Comparison of ENCODE assay signal across 8 cellular contexts in the genomic region with DNA sequence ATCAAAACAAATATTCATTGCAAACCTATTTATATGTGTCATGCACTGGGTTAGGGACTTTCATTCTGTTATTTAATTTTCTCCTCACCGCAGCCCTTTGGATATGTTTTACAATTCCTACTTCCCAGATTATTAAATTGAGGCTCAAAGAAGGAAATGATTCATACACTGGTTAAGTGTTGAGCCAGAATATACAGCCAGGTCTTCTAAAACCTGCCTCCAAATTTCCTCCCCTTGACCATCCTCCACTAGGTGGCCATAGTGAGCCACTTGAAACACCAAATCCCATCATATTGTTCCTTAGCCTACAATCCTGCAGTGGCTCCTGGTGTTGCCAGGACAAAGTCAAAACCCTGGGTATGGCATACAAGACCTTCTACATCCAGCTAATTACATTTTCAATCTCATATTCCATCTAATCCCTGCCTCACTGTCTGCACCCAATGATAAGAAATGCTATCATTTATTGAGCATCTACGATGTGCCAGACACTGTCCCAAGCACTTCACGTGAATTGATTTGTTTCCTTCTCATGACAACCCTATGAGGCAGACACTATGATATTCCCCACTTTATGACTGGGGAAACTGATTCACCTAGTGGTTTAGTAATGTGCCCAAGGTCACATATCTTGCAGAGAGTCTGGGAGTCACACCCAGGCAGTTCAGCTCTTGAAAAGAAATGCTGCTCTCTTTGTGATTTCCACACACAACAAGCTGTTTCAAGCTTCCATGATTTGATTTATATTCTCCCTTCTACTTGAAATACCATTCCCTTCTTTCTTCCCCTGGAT. TPM values are rescaled to one million over a fixed set of nuclear protein-coding genes. Genes with fewer than 3 reads are reported as not detected.
DNase-seq lines count a peak whose midpoint lies in the region; ATAC-seq and TF ChIP-seq lines count a peak whose summit lies in the region.

No MANE protein-coding gene starts in this region.

- H3K9me3 ChIP-seq in AG04450 (ENCODE audit: control insufficient read depth, insufficient read depth, low read length): peaks cover 8% of the 10 kb centered on the region
- peaks cover 6% of the 10 kb centered on the region; the same call in 1 of the 2 replicates for H3K9me3 ChIP-seq in PC-3 (ENCODE audit: low read length)
- no peaks in the 10 kb centered on the region for H3K9me3 ChIP-seq in osteoblast (ENCODE audit: low read depth, low read length)
- no peaks in the 10 kb centered on the region for H3K9me3 ChIP-seq in naive thymus-derived CD4-positive, alpha-beta T cell (ENCODE audit: control insufficient read depth in 2 of 3, low read length in 3 of 3)

- H3K36me3 ChIP-seq in PC-3 (ENCODE audit: low read depth, low read length) (no peaks in the 10 kb centered on the region), osteoblast (ENCODE audit: insufficient read depth, low read length) (no peaks in the 10 kb centered on the region)
- H3K36me3 ChIP-seq in naive thymus-derived CD4-positive, alpha-beta T cell (ENCODE audit: control insufficient read depth in 2 of 3, insufficient read depth in 3 of 3, low read length in 3 of 3): no peaks in the 10 kb centered on the region

- H3K4me1 ChIP-seq in PC-3 (ENCODE audit: insufficient read depth, low read length) (peaks cover 18% of the 10 kb centered on the region), osteoblast (ENCODE audit: insufficient read depth, low read length) (peaks cover 26% of the 10 kb centered on the region)
- no peaks in the 10 kb centered on the region for H3K4me1 ChIP-seq in naive thymus-derived CD4-positive, alpha-beta T cell (ENCODE audit: control insufficient read depth in 2 of 2, insufficient read depth in 2 of 2, low read length in 2 of 2)

- H3K4me1 Mint-ChIP-seq in naive thymus-derived CD4-positive, alpha-beta T cell: peaks cover 0 to 2% (median 0%) of the 10 kb centered on the region in 7 donors

- BruUV-seq in PC-3 (replicated peaks; lab: Mats Ljungman, UMichigan): no TSS peak

- peak overlapping the region; percentile 74 for H3K4me2 ChIP-seq in PC-3 (ENCODE audit: low read length)
- peak overlapping the region; percentile 79 for H3K4me2 ChIP-seq in osteoblast (ENCODE audit: insufficient read depth, low read length)

- ATAC-seq in PC-3: peak; percentile 80
- no peak for ATAC-seq in naive thymus-derived CD4-positive, alpha-beta T cell

- H3K36me3 Mint-ChIP-seq in naive thymus-derived CD4-positive, alpha-beta T cell: no peaks in the 10 kb centered on the region

- H3K27ac Mint-ChIP-seq in naive thymus-derived CD4-positive, alpha-beta T cell: no peak overlapping the region

- H3K27me3 Mint-ChIP-seq in naive thymus-derived CD4-positive, alpha-beta T cell: peaks cover 0 to 24% (median 16%) of the 10 kb centered on the region in 5 donors

- H3K27me3 ChIP-seq in AG04450 (ENCODE audit: control insufficient read depth, insufficient read depth, low read length): peaks cover 3% of the 10 kb centered on the region
- 0 out of 2 replicates have a peak, but pooled peaks cover under 1% of the 10 kb centered on the region for H3K27me3 ChIP-seq in PC-3 (ENCODE audit: low read length)
- H3K27me3 ChIP-seq in osteoblast (ENCODE audit: insufficient read depth, low read length): no peaks in the 10 kb centered on the region
- no peaks in the 10 kb centered on the region for H3K27me3 ChIP-seq in naive thymus-derived CD4-positive, alpha-beta T cell (ENCODE audit: control insufficient read depth in 2 of 2, insufficient read depth in 2 of 2, low read length in 2 of 2)

- H3K4me3 Mint-ChIP-seq in naive thymus-derived CD4-positive, alpha-beta T cell: no peak overlapping the region

- POLR2A ChIA-PET in AG04450 (lab: Yijun Ruan, JAX): interaction anchor here (1.3 kb wide), 1 partner anchor 148 kb away, joined by 3 read pairs; no protein-coding TSS in a partner anchor
- POLR2A ChIA-PET in PC-3 (lab: Charles Lee; ENCODE audit: unreplicated experiment): no interaction called here
- POLR2A ChIA-PET in naive thymus-derived CD4-positive, alpha-beta T cell (lab: Charles Lee): no interaction called here

- in situ Hi-C loops in GM13977 (cut with MboI; ENCODE audit: low pct_unique_long_range_greater_than_20kb, low sequenced_read_pairs, unreplicated experiment): loop anchor here (10.0 kb wide), 1 partner anchor 155 kb away; a partner anchor contains a TSS

- no peaks in the 10 kb centered on the region for H3F3A ChIP-seq in PC-3 (ENCODE audit: low read length, unreplicated experiment)

- H3K9me2 ChIP-seq in PC-3 (replicated peaks; ENCODE audit: low read length): no peaks in the 10 kb centered on the region

- H3K4me3 ChIP-seq in AG04450 (ENCODE audit: low read depth, low read length): no peak overlapping the region
- H3K4me3 ChIP-seq in PC-3 (ENCODE audit: low read length): peak overlapping the region; percentile 20; the same call in 1 of the 2 replicates
- H3K4me3 ChIP-seq in epithelial cell of proximal tubule (ENCODE audit: low read depth, low read length): no peak overlapping the region
- no peak overlapping the region for H3K4me3 ChIP-seq in osteoblast (ENCODE audit: insufficient read depth, low read length)
- no peak overlapping the region for H3K4me3 ChIP-seq in naive thymus-derived CD4-positive, alpha-beta T cell (ENCODE audit: low read length)

- peaks cover 0 to 8% (median 0%) of the 10 kb centered on the region in 11 donors for H3K9me3 Mint-ChIP-seq in naive thymus-derived CD4-positive, alpha-beta T cell

- TF ChIP-seq CTCF in AG04450 (IDR thresholded peaks at IDR 0.05; ENCODE audit: low read depth, low read length) (peak; percentile 98), GM13977 (IDR thresholded peaks at IDR 0.05; ENCODE audit: extremely low read depth, insufficient read depth, missing control alignments) (peak; percentile 72), PC-3 (conservative IDR thresholded peaks at IDR 0.05; ENCODE audit: low read depth, low read length) (peak; percentile 97), epithelial cell of proximal tubule (conservative IDR thresholded peaks at IDR 0.05; ENCODE audit: low read depth, low read length) (peak; percentile 96), osteoblast (IDR thresholded peaks at IDR 0.05; ENCODE audit: extremely low read depth, low read depth, low read length) (peak; percentile 96)

- H4K20me1 ChIP-seq in PC-3 (ENCODE audit: low read length) (no peaks in the 10 kb centered on the region), osteoblast (ENCODE audit: insufficient read depth, low read length) (no peaks in the 10 kb centered on the region)

- no peaks in the 10 kb centered on the region for H3K79me2 ChIP-seq in PC-3 (ENCODE audit: low read length)
- H3K79me2 ChIP-seq in osteoblast (ENCODE audit: insufficient read depth, low read length): no peaks in the 10 kb centered on the region

- DNase-seq in AG04450 (ENCODE audit: low read depth, low spot score) (peak; percentile 65), GM13977 (ENCODE audit: low spot score) (no peak), PC-3 (peak; percentile 95), epithelial cell of proximal tubule (ENCODE audit: low read depth) (no peak), osteoblast (ENCODE audit: insufficient read length, low spot score, missing footprints) (peak; percentile 87), NCI-H2171 (lab: John Stamatoyannopoulos, UW) (no peak), DMS79 (lab: John Stamatoyannopoulos, UW) (no peak)
- no peak for DNase-seq in naive thymus-derived CD4-positive, alpha-beta T cell

- intact Hi-C loops in PC-3 (cut with micrococcal nuclease): loop anchor here (1.0 to 2.0 kb wide), 5 partner anchors 15 to 117 kb away; no protein-coding TSS in a partner anchor
- intact Hi-C loops in naive thymus-derived CD4-positive, alpha-beta T cell (cut with micrococcal nuclease): loop anchor here in 1 of 2 donors (10.0 kb wide), 1 partner anchor 1025 kb away; no protein-coding TSS in a partner anchor

- H3K27ac ChIP-seq in AG04450 (ENCODE audit: low read depth, low read length) (peak overlapping the region; percentile 94), PC-3 (ENCODE audit: low read length) (peak overlapping the region; percentile 86), osteoblast (ENCODE audit: low read depth, low read length) (peak overlapping the region; percentile 79)
- H3K27ac ChIP-seq in naive thymus-derived CD4-positive, alpha-beta T cell (ENCODE audit: low read depth, low read length): no peak overlapping the region

- no peak overlapping the region for H3K9ac ChIP-seq in PC-3 (ENCODE audit: low read length)

- H2AFZ ChIP-seq in PC-3 (ENCODE audit: low read length) (no peak overlapping the region), osteoblast (ENCODE audit: low read length) (no peak overlapping the region)

- CTCF ChIA-PET in AG04450 (lab: Charles Lee): interaction anchor here (0.7 to 18.9 kb wide), 21 partner anchors 9 to 429 kb away, joined by 3 to 1031 read pairs (median 4); partner anchors contain the start of genes KIRREL1 and OR10T2
- CTCF ChIA-PET in PC-3 (lab: Charles Lee): interaction anchor here (1.4 to 2.4 kb wide), 3 partner anchors 148 to 155 kb away, joined by 3 to 16 read pairs (median 13); no protein-coding TSS in a partner anchor
- CTCF ChIA-PET in naive thymus-derived CD4-positive, alpha-beta T cell (lab: Charles Lee): no interaction called here

RNA-seq across cellular contexts. Expression of gene KIRREL1, which starts 23.6 kb away (rescaled TPM):
- 42.3 and 53.7 TPM in 2 replicates for polyA plus RNA-seq in AG04450 (2011; rRNA removed)
- polyA minus RNA-seq in AG04450 (2011; rRNA and poly(A)+ RNA removed): 96.0 and 123 TPM in 2 replicates
- total RNA-seq in PC-3 (2014; rRNA removed): 49.8 and 57.1 TPM in 2 replicates
- total RNA-seq in epithelial cell of proximal tubule: 194 and 275 TPM in 2 replicates
- 171 and 174 TPM in 2 replicates for total RNA-seq in osteoblast
- not detected for total RNA-seq in naive thymus-derived CD4-positive, alpha-beta T cell
- not detected for polyA plus RNA-seq in naive thymus-derived CD4-positive, alpha-beta T cell

Comparison
In these comparisons a context has a peak if more than half of its experiments do, and no peak if none do; other contexts are left out.
1. DNase-seq: peak in AG04450 (single experiment), PC-3 (single experiment) and osteoblast (single experiment); none in GM13977 (single experiment), epithelial cell of proximal tubule (single experiment), naive thymus-derived CD4-positive, alpha-beta T cell (0 of 9), NCI-H2171 (single experiment) and DMS79 (single experiment).
2. RNA of gene KIRREL1, which starts 23.6 kb away (total RNA-seq): 194 to 275 TPM in epithelial cell of proximal tubule, 171 to 174 TPM in osteoblast and 49.8 to 57.1 TPM in PC-3; not detected in naive thymus-derived CD4-positive, alpha-beta T cell; every median in the first group is over 10 times any median in the second.
3. Peak in every context shown above with its lines, with median percentiles within 50 percentile points of each other: CTCF ChIP-seq.